ENCODE assay signal across 15 cellular contexts in the genomic region with DNA sequence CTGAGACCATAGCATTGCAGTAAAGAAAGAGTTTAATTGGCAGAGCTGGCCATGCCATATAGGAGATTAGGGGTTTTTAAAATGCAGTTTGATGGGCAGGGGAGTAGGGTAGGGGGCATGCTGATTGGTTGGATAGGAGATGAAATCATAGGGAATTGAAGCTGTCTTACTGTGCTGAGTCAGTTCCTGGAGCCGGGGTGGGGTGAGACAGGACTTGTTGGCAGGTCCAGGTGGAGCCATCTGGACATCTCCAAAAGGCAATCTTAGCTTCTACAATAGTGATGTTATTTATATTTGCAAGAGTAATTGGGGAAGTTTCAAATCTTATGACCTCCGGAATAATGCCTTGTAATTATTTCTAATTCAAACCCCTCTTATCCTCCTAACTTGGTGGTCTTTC.
"Had no signal": no experiment of that assay in that cellular context is flagged by ENCODE, and none has a peak within 500 bp of the region (broad histone marks: within the 10 kb centered on the region; RNA-seq: fewer than 3 reads in every experiment).

No MANE protein-coding gene starts in this region.

- H3K27ac ChIP-seq: adrenal gland, SJCRH30, VCaP had no signal

- H3K4me1 ChIP-seq: adrenal gland had no signal

- ATAC-seq: Panc1 had no signal

- H3K27me3 ChIP-seq: adrenal gland, SJCRH30 had no signal

- H3K4me2 ChIP-seq: SK-N-SH had no signal

- H3K4me3 ChIP-seq: adrenal gland, SJCRH30 had no signal

- H3K36me3 ChIP-seq: adrenal gland, SJCRH30 had no signal

- H3K9me3 ChIP-seq: adrenal gland, SK-N-SH had no signal

- H3K9ac ChIP-seq: SK-N-SH had no signal

- DNase-seq: activated CD4-positive, alpha-beta memory T cell treated with anti-CD3 and anti-CD28 coated beads, Interleukin-2, amount 10 ng/mL, durations not matched to agents 7 days and 5 days; activated CD4-positive, CD25-positive, alpha-beta regulatory T cell; activated CD8-positive, alpha-beta memory T cell treated with anti-CD3 and anti-CD28 coated beads, Interleukin-2, amount 50 U/mL, for 4 hours; activated naive CD8-positive, alpha-beta T cell treated with anti-CD3 and anti-CD28 coated beads, Interleukin-2, amount 10 ng/mL, durations not matched to agents 7 days and 5 days; NCI-H1092; NCI-H1930; NCI-H2171; NCI-H524 treated with DMSO at 0.1 percent for 48 hours; NCI-H774; NK-92 treated with Interleukin-12 subunit alpha and Interleukin-12 subunit beta, amount 100 ng/mL, for 24 hours; SK-N-SH had no signal
